9 cellular contexts compared by ENCODE assay signal in the genomic region with DNA sequence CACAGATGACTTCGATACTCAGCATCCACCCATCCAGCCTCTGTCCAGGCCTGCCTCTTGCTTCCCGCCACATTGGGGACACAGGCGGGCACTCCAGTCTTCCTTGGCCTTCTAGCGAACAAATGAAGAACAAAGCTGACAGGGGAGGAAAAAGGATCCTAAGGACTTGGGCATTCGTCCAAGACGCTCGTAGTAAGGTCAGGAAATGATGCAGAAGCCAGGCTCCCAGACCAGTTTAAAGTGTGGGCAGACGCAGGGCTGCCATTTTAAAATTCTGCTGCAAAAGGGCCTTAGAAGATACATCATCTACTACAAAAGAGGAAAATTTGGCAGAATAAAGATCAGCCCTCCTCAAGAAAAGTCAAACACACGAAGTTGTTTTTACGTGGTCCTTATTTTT. TPM values are rescaled to one million over a fixed set of nuclear protein-coding genes. Genes with fewer than 3 reads are reported as not detected.
DNase-seq lines count a peak whose midpoint lies in the region; TF ChIP-seq lines count a peak whose summit lies in the region.
"Had no signal": no experiment of that assay in that cellular context is flagged by ENCODE, and none has a peak within 500 bp of the region (broad histone marks: within the 10 kb centered on the region; RNA-seq: fewer than 3 reads in every experiment).

No MANE protein-coding gene starts in this region.

- TF ChIP-seq EP300 in tibial nerve (IDR thresholded peaks at IDR 0.05) = no peak

- intact Hi-C loops in colonic mucosa (cut with DNase I) = no loop called here

- TF ChIP-seq POLR2A in tibial nerve (IDR thresholded peaks at IDR 0.05) = no peak

- WGBS in tibial nerve, 2 donors = 44 to 45% methylated on average over 10 of the region's 10 CpGs

- H3K27me3 ChIP-seq in colonic mucosa (no peaks in the 10 kb centered on the region), tibial nerve (no peaks in the 10 kb centered on the region)

- H3K36me3 ChIP-seq in colonic mucosa = no peaks in the 10 kb centered on the region
- H3K36me3 ChIP-seq in tibial nerve = peaks cover 0 to 24% (median 0%) of the 10 kb centered on the region in 3 donors

- DNase-seq in NCI-H2227 (lab: John Stamatoyannopoulos, UW; ENCODE audit: unreplicated experiment) (peak; percentile 11), NCI-H2227 treated with DMSO at 0.1 percent for 48 hours (lab: John Stamatoyannopoulos, UW) (no peak), colonic mucosa (no peak), medulla oblongata (ENCODE audit: extremely low spot score) (peak; percentile 12), tibial nerve (ENCODE audit: low spot score in 2 of 2) (no peak), GM19240 (ENCODE audit: insufficient read length, low spot score) (no peak), H4 (ENCODE audit: low spot score) (no peak), SKM-1 treated with dmso at 0.1 percent for 144 hours (lab: John Stamatoyannopoulos, UW; ENCODE audit: unreplicated experiment) (no peak)
- DNase-seq: activated CD4-positive, alpha-beta memory T cell treated with anti-CD3 and anti-CD28 coated beads for 36 hours had no signal

- H3K4me1 ChIP-seq in colonic mucosa = peaks cover 3% of the 10 kb centered on the region
- H3K4me1 ChIP-seq in tibial nerve = peaks cover 0 to 38% (median 24%) of the 10 kb centered on the region in 4 donors

- TF ChIP-seq CTCF in colonic mucosa (IDR thresholded peaks at IDR 0.05) = no peak
- TF ChIP-seq CTCF in tibial nerve (IDR thresholded peaks at IDR 0.05) = no peak

- H3K27ac ChIP-seq in colonic mucosa (peak overlapping the region; percentile 10), tibial nerve (peak overlapping the region in 3 of 4 donors; percentile 41 to 89 (median 82))

- no peaks in the 10 kb centered on the region for H3K9me3 ChIP-seq in colonic mucosa
- H3K9me3 ChIP-seq in tibial nerve = no peaks in the 10 kb centered on the region

- no peak overlapping the region for H3K4me3 ChIP-seq in colonic mucosa
- no peak overlapping the region for H3K4me3 ChIP-seq in tibial nerve

- no peak overlapping the region for H3K9ac ChIP-seq in colonic mucosa (ENCODE audit: low read depth in 2 of 2, low read length in 2 of 2)

RNA-seq across cellular contexts. Expression of gene DNAL4, which starts 5.9 kb away (rescaled TPM):
- total RNA-seq in colonic mucosa (10 to 100 TPM; 15.8 to 17.8 TPM), tibial nerve (10 to 100 TPM; 14.7 to 17.7 (median 17.1) TPM)
- total RNA-seq in H4 (2014; rRNA removed; shearing (Covaris generic)) = 6.4 and 6.6 TPM in 2 replicates

RNA-seq across cellular contexts. Expression of gene SUN2, which starts 32.2 kb away (rescaled TPM):
- total RNA-seq in colonic mucosa (100 to 1,000 TPM; 106 to 123 TPM), tibial nerve (1,000 to 10,000 TPM in 1 of 4 donors, 100 to 1,000 TPM in 3; 640 to 1,234 (median 846) TPM)
- 42.0 and 57.2 TPM in 2 replicates for total RNA-seq in H4 (2014; rRNA removed; shearing (Covaris generic))

RNA-seq across cellular contexts. Expression of gene NPTXR, which starts 55.8 kb away (rescaled TPM):
- 1 to 10 TPM in 1 of 2 donors, under 1 TPM in 1; 0.82 to 2.0 TPM for total RNA-seq in colonic mucosa
- total RNA-seq in tibial nerve = 10 to 100 TPM in 1 of 4 donors, 1 to 10 TPM in 3; 7.5 to 12.3 (median 8.4) TPM
- 3.1 and 4.1 TPM in 2 replicates for total RNA-seq in H4 (2014; rRNA removed; shearing (Covaris generic))

Comparison
In these comparisons a context has a peak if more than half of its experiments do, and no peak if none do; other contexts are left out.
1. DNase-seq: peak in NCI-H2227 (single experiment) and medulla oblongata (single experiment); none in NCI-H2227 treated with DMSO at 0.1 percent for 48 hours (single experiment), colonic mucosa (single experiment), tibial nerve (0 of 2), GM19240 (single experiment), H4 (single experiment) and SKM-1 treated with dmso at 0.1 percent for 144 hours (single experiment).
2. RNA of gene SUN2, which starts 32.2 kb away (total RNA-seq): 640 to 1,234 TPM in tibial nerve; 106 to 123 TPM in colonic mucosa and 42.0 to 57.2 TPM in H4; every median in the first group is over 4 times any median in the second.